In genomic region chr7:103140684-103141083, GRCh38 we compare ENCODE assay signal across 26 cellular contexts. TPM values are rescaled to one million over a fixed set of nuclear protein-coding genes. Genes with fewer than 3 reads are reported as not detected.
DNase-seq lines count a peak whose midpoint lies in the region; ATAC-seq, FAIRE-seq and TF ChIP-seq lines count a peak whose summit lies in the region.
"Had no signal": no experiment of that assay in that cellular context is flagged by ENCODE, and none has a peak within 500 bp of the region (broad histone marks: within the 10 kb centered on the region; RNA-seq: fewer than 3 reads in every experiment).

No MANE protein-coding gene starts in this region.

- H4K20me1 ChIP-seq in HepG2 (ENCODE audit: insufficient read depth, low read length) = no peaks in the 10 kb centered on the region
- no peaks in the 10 kb centered on the region for H4K20me1 ChIP-seq in K562 (replicated peaks; ENCODE audit: control insufficient read depth, insufficient read depth, low read length)
- H4K20me1 ChIP-seq: BLaER1 treated with 17β-estradiol and CSF1 and Interleukin-3, amounts not matched to agents 10 nM and 100 nM had no signal

- H3K27me3 Mint-ChIP-seq in nephron progenitor cell (ENCODE audit: low read depth, poor library complexity) = no peaks in the 10 kb centered on the region
- H3K27me3 Mint-ChIP-seq: CD4-positive, alpha-beta T cell; CD8-positive, alpha-beta memory T cell had no signal

- TF ChIP-seq RAD21 in HepG2 (CRISPR knock-in tag; IDR thresholded peaks at IDR 0.05) (no peak), K562 (CRISPR knock-in tag; conservative IDR thresholded peaks at IDR 0.05 in 1 of 2, IDR thresholded peaks at IDR 0.05 in 1 of 2) (no peak)

- CTCF ChIA-PET in HepG2 (lab: Yijun Ruan, JAX; ENCODE audit: low intra/inter-chr PET ratio, low total read pairs) (no interaction called here), K562 (lab: Yijun Ruan, JAX; ENCODE audit: low intra/inter-chr PET ratio) (no interaction called here)

- in situ Hi-C loops in HepG2 (cut with HindIII; ENCODE audit: extremely low pct_ligation_motif_present, low pct_unique_long_range_greater_than_20kb) = no loop called here
- in situ Hi-C loops in K562 (cut with MboI) = no loop called here

- H3K9ac ChIP-seq in HepG2 (ENCODE audit: insufficient read depth, low read depth, low read length) (no peak overlapping the region), K562 (ENCODE audit: insufficient read depth in 1 of 2, low read depth in 2 of 2, low read length in 2 of 2) (no peak overlapping the region)
- H3K9ac ChIP-seq: BLaER1 treated with 17β-estradiol and CSF1 and Interleukin-3, amounts not matched to agents 10 nM and 100 nM had no signal

- H3K27me3 ChIP-seq in HepG2 (ENCODE audit: control insufficient read depth in 1 of 2, insufficient read depth in 2 of 2, low read length in 2 of 2) = no peaks in the 10 kb centered on the region
- H3K27me3 ChIP-seq in right lobe of liver = no peaks in the 10 kb centered on the region
- H3K27me3 ChIP-seq in K562 (ENCODE audit: control insufficient read depth in 2 of 2, insufficient read depth in 2 of 2, low read length in 2 of 2) = no peaks in the 10 kb centered on the region
- no peaks in the 10 kb centered on the region for H3K27me3 ChIP-seq in H7 (ENCODE audit: control insufficient read depth, insufficient read depth, low read length)
- H3K27me3 ChIP-seq: BE2C; BLaER1 treated with 17β-estradiol and CSF1 and Interleukin-3, amounts not matched to agents 10 nM and 100 nM had no signal

- H3K27ac Mint-ChIP-seq in nephron progenitor cell = peak overlapping the region; percentile 13
- H3K27ac Mint-ChIP-seq: CD14-positive monocyte; CD4-positive, alpha-beta T cell; CD8-positive, alpha-beta memory T cell; GM23338; HFFc6 had no signal

- POLR2A ChIA-PET in HepG2 (lab: Yijun Ruan, JAX) = no interaction called here
- POLR2A ChIA-PET in K562 (lab: Yijun Ruan, JAX) = interaction anchor here (0.5 to 0.8 kb wide), 3 partner anchors 12 to 203 kb away, joined by 3 to 5 read pairs (median 3); no protein-coding TSS in a partner anchor

- FAIRE-seq in HepG2 (lab: Jason Lieb, UNC) (no peak), K562 (lab: Jason Lieb, UNC) (no peak)
- FAIRE-seq: A204.1, D721Med, GM12878 had no signal

- H3K27ac ChIP-seq in HepG2 (ENCODE audit: extremely low read length, insufficient read depth, low read length) (no peak overlapping the region), right lobe of liver (no peak overlapping the region), K562 (ENCODE audit: extremely low read depth, low read depth, low read length) (no peak overlapping the region)
- H3K27ac ChIP-seq: 22Rv1; BLaER1 treated with 17β-estradiol and CSF1 and Interleukin-3, amounts not matched to agents 10 nM and 100 nM had no signal

- no peaks in the 10 kb centered on the region for H3K36me3 ChIP-seq in HepG2 (replicated peaks in 1 of 2; ENCODE audit: control insufficient read depth in 1 of 2, insufficient read depth in 2 of 2, low read length in 2 of 2)
- H3K36me3 ChIP-seq in right lobe of liver = no peaks in the 10 kb centered on the region
- no peaks in the 10 kb centered on the region for H3K36me3 ChIP-seq in K562 (ENCODE audit: control insufficient read depth, insufficient read depth, low read length)
- H3K36me3 ChIP-seq in H7 (replicated peaks; ENCODE audit: control insufficient read depth, insufficient read depth, low read length) = no peaks in the 10 kb centered on the region; the same call in 1 of the 2 replicates
- H3K36me3 ChIP-seq: BE2C, HAP-1 had no signal

- peaks cover 15% of the 10 kb centered on the region for H3K9me3 Mint-ChIP-seq in nephron progenitor cell
- H3K9me3 Mint-ChIP-seq: CD4-positive, alpha-beta T cell; CD8-positive, alpha-beta memory T cell; GM23338; HFFc6 had no signal

- H3K9me3 ChIP-seq in HepG2 (ENCODE audit: low read length) = no peaks in the 10 kb centered on the region
- no peaks in the 10 kb centered on the region for H3K9me3 ChIP-seq in right lobe of liver
- no peaks in the 10 kb centered on the region; the same call in 1 of the 2 replicates for H3K9me3 ChIP-seq in K562 (replicated peaks; ENCODE audit: control insufficient read depth, insufficient read depth, low read depth, low read length)
- H3K9me3 ChIP-seq: BE2C, HAP-1 had no signal

- H3K4me3 ChIP-seq in HepG2 (replicated peaks in 1 of 3; ENCODE audit: insufficient read depth in 1 of 3, low read depth in 2 of 3, low read length in 3 of 3) (no peak overlapping the region), right lobe of liver (no peak overlapping the region), K562 (no peak overlapping the region), H7 (ENCODE audit: insufficient read depth, low read depth, low read length) (no peak overlapping the region)
- H3K4me3 ChIP-seq: BLaER1 treated with 17β-estradiol and CSF1 and Interleukin-3, amounts not matched to agents 10 nM and 100 nM; GM12878; GM23338; HAP-1 had no signal

- 95% methylated on average over 2 of the region's 2 CpGs for WGBS in HepG2 (ENCODE audit: low lambda C conversion rate)
- WGBS in right lobe of liver (ENCODE audit: insufficient coverage, low coverage, low lambda C conversion rate, missing lambda C conversion rate) = 86% methylated on average over 2 of the region's 2 CpGs
- 40% methylated on average over 2 of the region's 2 CpGs for WGBS in K562 (ENCODE audit: insufficient coverage, low coverage, missing lambda C conversion rate)

- TF ChIP-seq EP300 in HepG2 (IDR thresholded peaks at IDR 0.05; ENCODE audit: low read depth in 2 of 2, low read length in 2 of 2) = no peak
- TF ChIP-seq EP300 in HepG2 (CRISPR knock-in tag; IDR thresholded peaks at IDR 0.05; ENCODE audit: borderline replicate concordance) = no peak
- no peak for TF ChIP-seq EP300 in K562 (IDR thresholded peaks at IDR 0.05; ENCODE audit: low read length)

- H3K79me2 ChIP-seq in HepG2 (ENCODE audit: insufficient read depth, low read length) (peaks cover 6% of the 10 kb centered on the region), K562 (ENCODE audit: control insufficient read depth, insufficient read depth, low read length) (no peaks in the 10 kb centered on the region)

- TF ChIP-seq POLR2A in HepG2 (IDR thresholded peaks at IDR 0.05; ENCODE audit: insufficient read depth in 1 of 2, low read depth in 2 of 2, low read length in 2 of 2) (no peak), right lobe of liver (IDR thresholded peaks at IDR 0.05) (no peak), K562 (conservative IDR thresholded peaks at IDR 0.05) (no peak)

- no peak for TF ChIP-seq CTCF in HepG2 (CRISPR knock-in tag; IDR thresholded peaks at IDR 0.05)
- TF ChIP-seq CTCF in right lobe of liver (IDR thresholded peaks at IDR 0.05) = no peak
- TF ChIP-seq CTCF in K562 (IDR thresholded peaks at IDR 0.05 in 2 of 3, conservative IDR thresholded peaks at IDR 0.05 in 1 of 3; ENCODE audit: insufficient read depth in 2 of 3, low read depth in 1 of 3, low read length in 3 of 3) = no peak
- no peak for TF ChIP-seq CTCF in nephron progenitor cell (IDR thresholded peaks at IDR 0.05)

- no peak for DNase-seq in HepG2 (ENCODE audit: low spot score)
- DNase-seq in right lobe of liver = no peak
- no peak for DNase-seq in K562 (ENCODE audit: extremely low read depth in 1 of 4, low spot score in 3 of 4)
- no peak for DNase-seq in nephron progenitor cell
- no peak for DNase-seq in activated CD4-positive, alpha-beta T cell treated with anti-CD3 and anti-CD28 coated beads for 48 hours
- no peak for DNase-seq in middle frontal gyrus (ENCODE audit: extremely low spot score, low spot score)
- DNase-seq in H7 = no peak
- DNase-seq: ACHN; AML-193; BE2C; CD4-positive, alpha-beta T cell; CD8-positive, alpha-beta memory T cell; DMS 273 treated with DMSO at 0.1 percent for 48 hours; DMS79; EL; GDM1; HFFc6 had no signal

- BruUV-seq in HepG2 (replicated peaks; lab: Mats Ljungman, UMichigan) (no TSS peak), K562 (replicated peaks; lab: Mats Ljungman, UMichigan) (no TSS peak)

- H3K4me1 ChIP-seq in HepG2 (ENCODE audit: insufficient read depth, low read length) (peaks cover 20% of the 10 kb centered on the region; the same call in 1 of the 2 replicates), right lobe of liver (peaks cover 0 to 12% (median 0%) of the 10 kb centered on the region in 4 donors), K562 (replicated peaks in 1 of 2; ENCODE audit: control insufficient read depth in 2 of 2, insufficient read depth in 2 of 2, low read length in 2 of 2) (peaks cover 0 to 3% of the 10 kb centered on the region in 2 experiments; a peak in 1 of 5 replicates)
- H3K4me1 ChIP-seq: BE2C had no signal

- H3K4me3 Mint-ChIP-seq in nephron progenitor cell = no peak overlapping the region
- H3K4me3 Mint-ChIP-seq: CD14-positive monocyte; CD4-positive, alpha-beta T cell; CD8-positive, alpha-beta memory T cell; GM23338; HFFc6 had no signal

- no peak for ATAC-seq in HepG2
- ATAC-seq in right lobe of liver = no peak
- no peak for ATAC-seq in K562
- no peak for ATAC-seq in HG02763 (IDR thresholded peaks at IDR 0.05; ENCODE audit: unreplicated experiment)
- ATAC-seq: GM12878, GM23338 had no signal

- H3K36me3 Mint-ChIP-seq in nephron progenitor cell (ENCODE audit: low read depth) = peaks cover 27% of the 10 kb centered on the region

- intact Hi-C loops in HepG2 (cut with micrococcal nuclease; ENCODE audit: unreplicated experiment) (no loop called here), right lobe of liver (cut with DNase I) (no loop called here), K562 (cut with micrococcal nuclease) (no loop called here)

- H2AFZ ChIP-seq in HepG2 (ENCODE audit: low read length) (no peak overlapping the region), K562 (ENCODE audit: low read depth, low read length) (no peak overlapping the region)
- H2AFZ ChIP-seq: GM23338 had no signal

- H3K4me2 ChIP-seq in HepG2 (ENCODE audit: low read depth, low read length) = no peak overlapping the region
- no peak overlapping the region for H3K4me2 ChIP-seq in K562 (ENCODE audit: insufficient read depth, low read length)
- H3K4me2 ChIP-seq: GM23338 had no signal

- peaks cover 21% of the 10 kb centered on the region for H3K4me1 Mint-ChIP-seq in nephron progenitor cell

- no peaks in the 10 kb centered on the region for H3K9me1 ChIP-seq in K562 (ENCODE audit: control insufficient read depth, insufficient read depth, low read length)

RNA-seq across cellular contexts. Expression of gene NAPEPLD, which starts 8.2 kb away (rescaled TPM):
- total RNA-seq in HepG2 (2016; rRNA removed; fragmentation: Illumina TruSeq; extraction: Trizol) (5.6 and 6.8 TPM in 2 replicates), right lobe of liver (10 to 100 TPM in 2 of 6 experiments, 1 to 10 TPM in 4; 5.8 to 24.6 (median 8.1) TPM), K562 (2014; rRNA removed) (3.2 and 3.7 TPM in 2 replicates), K562 (2014; rRNA removed; fragmentation: Illumina TruSeq; extraction: Trizol) (7.5 and 8.5 TPM in 2 replicates), K562 (2015; rRNA removed; fragmentation: Illumina TruSeq; extraction: Trizol) (6.4 and 7.6 TPM in 2 replicates), K562 (2021) (7.7 and 8.4 TPM in 2 replicates)
- total RNA-seq in HepG2 (2016; cell fraction: cytosol; rRNA removed; fragmentation: Illumina TruSeq; extraction: Trizol; ENCODE audit: low read depth) = 10.8 and 12.9 TPM in 2 replicates
- 5.2 and 6.7 TPM in 2 replicates for total RNA-seq in HepG2 (2016; cell fraction: insoluble cytoplasmic fraction; rRNA removed; fragmentation: Illumina TruSeq; extraction: Trizol)
- 7.0 and 9.5 TPM in 2 replicates for total RNA-seq in HepG2 (2016; cell fraction: membrane; rRNA removed; fragmentation: Illumina TruSeq; extraction: Trizol)
- 10.9 and 17.2 TPM in 2 replicates for total RNA-seq in HepG2 (2016; cell fraction: nucleus; rRNA removed; fragmentation: Illumina TruSeq; extraction: Trizol)
- polyA plus RNA-seq in HepG2 (2011; rRNA removed) (3.2 and 3.4 TPM in 2 replicates), K562 (2011; rRNA removed) (9.9 and 11.0 TPM in 2 replicates), K562 (2014; fragmentation: Illumina TruSeq; extraction: Trizol) (5.9 and 7.1 TPM in 2 replicates), K562 (2014; fragmentation: Nextera tagmentation; extraction: Ambion mirVana) (1 to 10 TPM; 5.7 to 7.7 TPM), K562 (2014; rRNA removed) (5.6 and 6.9 TPM in 2 replicates)
- 0.74 and 1.9 TPM in 2 replicates for polyA plus RNA-seq in HepG2 (2011; cell fraction: cytosol; rRNA removed)
- 5.4 and 7.4 TPM in 2 replicates for polyA plus RNA-seq in HepG2 (2011; cell fraction: nucleus; rRNA removed)
- 4.6 and 5.9 TPM in 2 replicates for polyA plus RNA-seq in HepG2 (2012)
- 0.43 and 0.51 TPM in 2 replicates for polyA plus RNA-seq in HepG2 (2016; cell fraction: cytosol; fragmentation: Illumina TruSeq; extraction: Trizol; ENCODE audit: low read depth)
- 4.8 and 7.8 TPM in 2 replicates for polyA plus RNA-seq in HepG2 (2016; cell fraction: insoluble cytoplasmic fraction; fragmentation: Illumina TruSeq; extraction: Trizol; ENCODE audit: low read depth)
- 1.0 and 1.2 TPM in 2 replicates for polyA plus RNA-seq in HepG2 (2016; cell fraction: membrane; fragmentation: Illumina TruSeq; extraction: Trizol; ENCODE audit: low read depth)
- 9.5 and 10.4 TPM in 2 replicates for polyA plus RNA-seq in HepG2 (2016; cell fraction: nucleus; fragmentation: Illumina TruSeq; extraction: Trizol; ENCODE audit: insufficient read depth, low read depth)
- 2.7 and 7.1 TPM in 2 replicates for polyA minus RNA-seq in HepG2 (2011; rRNA and poly(A)+ RNA removed; ENCODE audit: low replicate concordance)
- 2.0 TPM in 2 replicates for polyA minus RNA-seq in HepG2 (2011; cell fraction: cytosol; rRNA and poly(A)+ RNA removed)
- polyA minus RNA-seq in HepG2 (2011; cell fraction: nucleus; rRNA and poly(A)+ RNA removed) = 17.9 and 19.6 TPM in 2 replicates
- total RNA-seq in K562 (2011; cell fraction: chromatin; rRNA removed; ENCODE audit: low replicate concordance) = 24.9 and 78.6 TPM in 2 replicates
- total RNA-seq in K562 (2011; cell fraction: nucleolus; rRNA removed) = 16.2 and 17.8 TPM in 2 replicates
- total RNA-seq in K562 (2011; cell fraction: nucleoplasm; rRNA removed) = 32.8 and 53.8 TPM in 2 replicates
- 2.3 and 4.9 TPM in 2 replicates for polyA plus RNA-seq in K562 (2011; cell fraction: cytosol; rRNA removed)
- 22.0 and 24.8 TPM in 2 replicates for polyA plus RNA-seq in K562 (2011; cell fraction: nucleus; rRNA removed)
- 5.8 and 7.7 TPM in 2 replicates for polyA plus RNA-seq in K562 (2012)
- 12.4 and 15.3 TPM in 2 replicates for polyA minus RNA-seq in K562 (2011; rRNA and poly(A)+ RNA removed)
- polyA minus RNA-seq in K562 (2011; cell fraction: cytosol; rRNA and poly(A)+ RNA removed) = 2.4 and 5.5 TPM in 2 replicates
- 12.9 and 16.0 TPM in 2 replicates for polyA minus RNA-seq in K562 (2011; cell fraction: nucleus; rRNA and poly(A)+ RNA removed)
- 1.6 and 1.9 TPM in 2 replicates for total RNA-seq in H7 (2014; rRNA removed; shearing (Covaris generic))

Comparison
In these comparisons a context has a peak if more than half of its experiments do, and no peak if none do; other contexts are left out.
1. Of the 241 proteins assayed by ChIP-seq in both HepG2 and K562: peak only in HepG2: none; only in K562: MAFG; in both: MAFF and MAFK; in neither: 238.